In the genomic region with DNA sequence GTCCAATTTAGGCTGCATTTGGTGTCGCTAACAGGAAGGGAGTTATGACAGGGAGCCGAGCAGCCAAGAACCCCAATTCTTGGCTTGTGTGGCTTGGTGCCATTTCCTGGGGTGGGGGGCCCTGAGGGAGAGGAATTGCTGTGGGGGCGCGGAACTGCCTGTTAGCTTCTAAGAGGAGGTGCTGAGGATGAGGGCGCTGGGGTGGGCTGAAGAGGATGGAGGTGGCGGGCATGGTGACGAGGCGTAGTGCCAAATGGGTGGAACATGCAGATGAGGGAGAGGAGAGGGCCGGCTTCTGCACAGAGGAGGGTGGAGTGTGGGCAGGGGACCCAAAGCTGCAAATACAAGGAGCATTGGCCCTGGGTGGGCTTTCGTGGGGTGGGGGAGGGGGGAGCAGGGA, we compare ENCODE assay signal across 23 cellular contexts. TPM values are rescaled to one million over a fixed set of nuclear protein-coding genes. Genes with fewer than 3 reads are reported as not detected.
DNase-seq lines count a peak whose midpoint lies in the region; ATAC-seq, FAIRE-seq and TF ChIP-seq lines count a peak whose summit lies in the region.
"Had no signal": no experiment of that assay in that cellular context is flagged by ENCODE, and none has a peak within 500 bp of the region (broad histone marks: within the 10 kb centered on the region; RNA-seq: fewer than 3 reads in every experiment).

No MANE protein-coding gene starts in this region.

- H3K4me3 ChIP-seq in HepG2 (replicated peaks in 1 of 3; ENCODE audit: insufficient read depth in 1 of 3, low read depth in 2 of 3, low read length in 3 of 3) (no peak overlapping the region), right lobe of liver (no peak overlapping the region), K562 (no peak overlapping the region), HAP-1 (no peak overlapping the region)
- H3K4me3 ChIP-seq: PC-9 had no signal

- H3K36me3 ChIP-seq in HepG2 (replicated peaks in 1 of 2; ENCODE audit: control insufficient read depth in 1 of 2, insufficient read depth in 2 of 2, low read length in 2 of 2): peaks cover 3 to 5% of the 10 kb centered on the region in 2 experiments; a peak in 3 of 5 replicates
- peaks cover 0 to 2% (median 0%) of the 10 kb centered on the region in 4 donors for H3K36me3 ChIP-seq in right lobe of liver
- H3K36me3 ChIP-seq in K562 (ENCODE audit: control insufficient read depth, insufficient read depth, low read length): peaks cover 28% of the 10 kb centered on the region; the same call in 1 of the 3 replicates
- H3K36me3 ChIP-seq in HAP-1 (replicated peaks): no peaks in the 10 kb centered on the region; the same call in 1 of the 2 replicates

- no peaks in the 10 kb centered on the region for H3K9me3 ChIP-seq in HepG2 (ENCODE audit: low read length)
- H3K9me3 ChIP-seq in right lobe of liver: no peaks in the 10 kb centered on the region
- H3K9me3 ChIP-seq in K562 (replicated peaks; ENCODE audit: control insufficient read depth, insufficient read depth, low read depth, low read length): no peaks in the 10 kb centered on the region
- no peaks in the 10 kb centered on the region for H3K9me3 ChIP-seq in HAP-1

- H4K20me1 ChIP-seq in HepG2 (ENCODE audit: insufficient read depth, low read length) (no peaks in the 10 kb centered on the region), K562 (replicated peaks; ENCODE audit: control insufficient read depth, insufficient read depth, low read length) (no peaks in the 10 kb centered on the region)

- no peak overlapping the region for H3K4me3 Mint-ChIP-seq in nephron progenitor cell
- H3K4me3 Mint-ChIP-seq: CD8-positive, alpha-beta T cell had no signal

- TF ChIP-seq RAD21 in HepG2 (CRISPR knock-in tag; IDR thresholded peaks at IDR 0.05) (no peak), K562 (CRISPR knock-in tag; conservative IDR thresholded peaks at IDR 0.05 in 1 of 2, IDR thresholded peaks at IDR 0.05 in 1 of 2) (no peak)

- intact Hi-C loops in HepG2 (cut with micrococcal nuclease; ENCODE audit: unreplicated experiment): no loop called here
- intact Hi-C loops in right lobe of liver (cut with DNase I): loop anchor here in 1 of 2 donors (10.0 kb wide), 1 partner anchor 465 kb away; no protein-coding TSS in a partner anchor
- intact Hi-C loops in K562 (cut with micrococcal nuclease): no loop called here

- TF ChIP-seq POLR2A in HepG2 (IDR thresholded peaks at IDR 0.05; ENCODE audit: insufficient read depth in 1 of 2, low read depth in 2 of 2, low read length in 2 of 2) (no peak), right lobe of liver (IDR thresholded peaks at IDR 0.05) (no peak), K562 (conservative IDR thresholded peaks at IDR 0.05) (no peak)

- CTCF ChIA-PET in HepG2 (lab: Yijun Ruan, JAX; ENCODE audit: low intra/inter-chr PET ratio, low total read pairs) (no interaction called here), K562 (lab: Yijun Ruan, JAX; ENCODE audit: low intra/inter-chr PET ratio) (no interaction called here)

- FAIRE-seq in HepG2 (lab: Jason Lieb, UNC) (no peak), K562 (lab: Jason Lieb, UNC) (no peak)
- FAIRE-seq: D721Med, G401.6, GM12892, GM19239 had no signal

- H3K4me1 Mint-ChIP-seq in nephron progenitor cell: peaks cover 39% of the 10 kb centered on the region

- H2AFZ ChIP-seq in HepG2 (ENCODE audit: low read length) (no peak overlapping the region), K562 (ENCODE audit: low read depth, low read length) (no peak overlapping the region)
- H2AFZ ChIP-seq: PC-9 had no signal

- peaks cover 3% of the 10 kb centered on the region for H3K27me3 Mint-ChIP-seq in nephron progenitor cell (ENCODE audit: low read depth, poor library complexity)
- H3K27me3 Mint-ChIP-seq: B cell had no signal

- peak overlapping the region; percentile 33 for H3K27ac Mint-ChIP-seq in nephron progenitor cell
- H3K27ac Mint-ChIP-seq: B cell; CD8-positive, alpha-beta T cell had no signal

- DNase-seq in HepG2 (ENCODE audit: low spot score): no peak
- no peak for DNase-seq in right lobe of liver
- no peak for DNase-seq in K562 (ENCODE audit: extremely low read depth in 1 of 4, low spot score in 3 of 4)
- no peak for DNase-seq in nephron progenitor cell
- DNase-seq in NCI-H69 (lab: John Stamatoyannopoulos, UW): no peak
- no peak for DNase-seq in HAP-1 (ENCODE audit: low spot score in 2 of 2)
- no peak for DNase-seq in HT-29 (ENCODE audit: low spot score)
- DNase-seq: ACHN; CD8-positive, alpha-beta T cell; DMS79 treated with DMSO at 0.1 percent for 48 hours; NCI-H1092; NCI-H1694 treated with DMSO at 0.1 percent for 48 hours; NCI-H446; NCI-H748 treated with DMSO at 0.1 percent for 48 hours; PC-9 had no signal

- no peak overlapping the region for H3K4me2 ChIP-seq in HepG2 (ENCODE audit: low read depth, low read length)
- H3K4me2 ChIP-seq in K562 (ENCODE audit: insufficient read depth, low read length): no peak overlapping the region
- H3K4me2 ChIP-seq: KMS-11, PC-9 had no signal

- no peak for TF ChIP-seq CTCF in HepG2 (CRISPR knock-in tag; IDR thresholded peaks at IDR 0.05)
- TF ChIP-seq CTCF in right lobe of liver (IDR thresholded peaks at IDR 0.05): no peak
- no peak for TF ChIP-seq CTCF in K562 (IDR thresholded peaks at IDR 0.05 in 2 of 3, conservative IDR thresholded peaks at IDR 0.05 in 1 of 3; ENCODE audit: insufficient read depth in 2 of 3, low read depth in 1 of 3, low read length in 3 of 3)
- TF ChIP-seq CTCF in nephron progenitor cell (IDR thresholded peaks at IDR 0.05): no peak

- BruUV-seq in HepG2 (replicated peaks; lab: Mats Ljungman, UMichigan) (no TSS peak), K562 (replicated peaks; lab: Mats Ljungman, UMichigan) (no TSS peak)

- H3K36me3 Mint-ChIP-seq in nephron progenitor cell (ENCODE audit: low read depth): peaks cover 16% of the 10 kb centered on the region

- H3K79me2 ChIP-seq in HepG2 (ENCODE audit: insufficient read depth, low read length) (no peaks in the 10 kb centered on the region), K562 (ENCODE audit: control insufficient read depth, insufficient read depth, low read length) (no peaks in the 10 kb centered on the region)

- H3K27ac ChIP-seq in HepG2 (ENCODE audit: extremely low read length, insufficient read depth, low read length): no peak overlapping the region
- no peak overlapping the region for H3K27ac ChIP-seq in right lobe of liver
- no peak overlapping the region for H3K27ac ChIP-seq in K562 (ENCODE audit: extremely low read depth, low read depth, low read length)
- H3K27ac ChIP-seq: HL-60, KMS-11, PC-9 had no signal

- WGBS in HepG2 (ENCODE audit: low lambda C conversion rate): 97% methylated on average over 9 of the region's 10 CpGs
- 80% methylated on average over 10 of the region's 10 CpGs for WGBS in right lobe of liver (ENCODE audit: insufficient coverage, low coverage, low lambda C conversion rate, missing lambda C conversion rate)
- WGBS in K562 (ENCODE audit: insufficient coverage, low coverage, missing lambda C conversion rate): 81% methylated on average over 3 of the region's 10 CpGs

- H3K27me3 ChIP-seq in HepG2 (ENCODE audit: control insufficient read depth in 1 of 2, insufficient read depth in 2 of 2, low read length in 2 of 2) (no peaks in the 10 kb centered on the region), right lobe of liver (no peaks in the 10 kb centered on the region), K562 (ENCODE audit: control insufficient read depth in 2 of 2, insufficient read depth in 2 of 2, low read length in 2 of 2) (no peaks in the 10 kb centered on the region), HAP-1 (ENCODE audit: low read depth) (no peaks in the 10 kb centered on the region)

- H3K9me3 Mint-ChIP-seq in nephron progenitor cell: no peaks in the 10 kb centered on the region
- H3K9me3 Mint-ChIP-seq: CD8-positive, alpha-beta T cell had no signal

- POLR2A ChIA-PET in HepG2 (lab: Yijun Ruan, JAX) (no interaction called here), K562 (lab: Yijun Ruan, JAX) (interaction anchor here (1.2 kb wide), 1 partner anchor 18 kb away, joined by 3 read pairs; no protein-coding TSS in a partner anchor)

- TF ChIP-seq EP300 in HepG2 (IDR thresholded peaks at IDR 0.05; ENCODE audit: low read depth in 2 of 2, low read length in 2 of 2): no peak
- TF ChIP-seq EP300 in HepG2 (CRISPR knock-in tag; IDR thresholded peaks at IDR 0.05; ENCODE audit: borderline replicate concordance): no peak
- TF ChIP-seq EP300 in K562 (IDR thresholded peaks at IDR 0.05; ENCODE audit: low read length): no peak

- ATAC-seq in HepG2 (no peak), right lobe of liver (no peak), K562 (no peak), GM18502 (IDR thresholded peaks at IDR 0.05; ENCODE audit: poor library complexity, unreplicated experiment) (no peak)
- ATAC-seq: CD8-positive, alpha-beta T cell had no signal

- no peaks in the 10 kb centered on the region for H3K9me1 ChIP-seq in K562 (ENCODE audit: control insufficient read depth, insufficient read depth, low read length)

- in situ Hi-C loops in HepG2 (cut with HindIII; ENCODE audit: extremely low pct_ligation_motif_present, low pct_unique_long_range_greater_than_20kb): no loop called here
- in situ Hi-C loops in K562 (cut with MboI): no loop called here
- in situ Hi-C loops in HAP-1 (cut with MboI; ENCODE audit: low sequenced_read_pairs): no loop called here

- H3K4me1 ChIP-seq in HepG2 (ENCODE audit: insufficient read depth, low read length) (peaks cover 12% of the 10 kb centered on the region), right lobe of liver (no peaks in the 10 kb centered on the region), K562 (replicated peaks in 1 of 2; ENCODE audit: control insufficient read depth in 2 of 2, insufficient read depth in 2 of 2, low read length in 2 of 2) (peaks cover 0 to 27% of the 10 kb centered on the region in 2 experiments; a peak in 2 of 5 replicates), HAP-1 (no peaks in the 10 kb centered on the region)

- H3K9ac ChIP-seq in HepG2 (ENCODE audit: insufficient read depth, low read depth, low read length) (no peak overlapping the region), K562 (ENCODE audit: insufficient read depth in 1 of 2, low read depth in 2 of 2, low read length in 2 of 2) (no peak overlapping the region)
- H3K9ac ChIP-seq: KMS-11 had no signal

RNA-seq across cellular contexts. Expression of a gene that starts 27.9 kb away (rescaled TPM):
- 2.5 and 3.3 TPM in 2 replicates for total RNA-seq in HepG2 (2016; rRNA removed; fragmentation: Illumina TruSeq; extraction: Trizol)
- total RNA-seq in HepG2 (2016; cell fraction: cytosol; rRNA removed; fragmentation: Illumina TruSeq; extraction: Trizol; ENCODE audit: low read depth): 2.4 and 2.5 TPM in 2 replicates
- total RNA-seq in HepG2 (2016; cell fraction: insoluble cytoplasmic fraction; rRNA removed; fragmentation: Illumina TruSeq; extraction: Trizol): 2.6 and 3.2 TPM in 2 replicates
- total RNA-seq in HepG2 (2016; cell fraction: membrane; rRNA removed; fragmentation: Illumina TruSeq; extraction: Trizol): 2.0 and 2.7 TPM in 2 replicates
- 0.84 and 1.2 TPM in 2 replicates for total RNA-seq in HepG2 (2016; cell fraction: nucleus; rRNA removed; fragmentation: Illumina TruSeq; extraction: Trizol)
- polyA plus RNA-seq in HepG2 (2011; rRNA removed): 1.8 and 3.6 TPM in 2 replicates
- polyA plus RNA-seq in HepG2 (2011; cell fraction: cytosol; rRNA removed): 2.1 and 3.1 TPM in 2 replicates
- polyA plus RNA-seq in HepG2 (2011; cell fraction: nucleus; rRNA removed): 4.4 and 4.5 TPM in 2 replicates
- 1.5 and 2.6 TPM in 2 replicates for polyA plus RNA-seq in HepG2 (2012)
- polyA plus RNA-seq in HepG2 (2016; cell fraction: cytosol; fragmentation: Illumina TruSeq; extraction: Trizol; ENCODE audit: low read depth): 0.59 and 0.61 TPM in 2 replicates
- 2.2 and 2.5 TPM in 2 replicates for polyA plus RNA-seq in HepG2 (2016; cell fraction: insoluble cytoplasmic fraction; fragmentation: Illumina TruSeq; extraction: Trizol; ENCODE audit: low read depth)
- polyA plus RNA-seq in HepG2 (2016; cell fraction: membrane; fragmentation: Illumina TruSeq; extraction: Trizol; ENCODE audit: low read depth): 0.52 and 0.74 TPM in 2 replicates
- polyA plus RNA-seq in HepG2 (2016; cell fraction: nucleus; fragmentation: Illumina TruSeq; extraction: Trizol; ENCODE audit: insufficient read depth, low read depth): 1.3 and 2.1 TPM in 2 replicates
- polyA minus RNA-seq in HepG2 (2011; rRNA and poly(A)+ RNA removed; ENCODE audit: low replicate concordance): 5.5 and 12.0 TPM in 2 replicates
- polyA minus RNA-seq in HepG2 (2011; cell fraction: cytosol; rRNA and poly(A)+ RNA removed): 5.6 and 6.2 TPM in 2 replicates
- 1.2 and 1.9 TPM in 2 replicates for polyA minus RNA-seq in HepG2 (2011; cell fraction: nucleus; rRNA and poly(A)+ RNA removed)
- 10 to 100 TPM in 3 of 6 experiments, 1 to 10 TPM in 3; 2.7 to 19.8 (median 7.8) TPM for total RNA-seq in right lobe of liver
- 0.25 and 1.5 TPM in 2 replicates for total RNA-seq in K562 (2011; cell fraction: chromatin; rRNA removed; ENCODE audit: low replicate concordance)
- total RNA-seq in K562 (2011; cell fraction: nucleolus; rRNA removed): 2.9 and 4.7 TPM in 2 replicates
- 1.9 and 2.3 TPM in 2 replicates for total RNA-seq in K562 (2011; cell fraction: nucleoplasm; rRNA removed)
- 11.9 and 13.6 TPM in 2 replicates for total RNA-seq in K562 (2014; rRNA removed)
- 0.19 and 0.22 TPM in 2 replicates for total RNA-seq in K562 (2014; rRNA removed; fragmentation: Illumina TruSeq; extraction: Trizol)
- total RNA-seq in K562 (2015; rRNA removed; fragmentation: Illumina TruSeq; extraction: Trizol): 0.76 and 1.3 TPM in 2 replicates
- 4.9 and 5.7 TPM in 2 replicates for total RNA-seq in K562 (2021)
- 0.52 and 1.6 TPM in 2 replicates for polyA plus RNA-seq in K562 (2011; rRNA removed)
- polyA plus RNA-seq in K562 (2011; cell fraction: cytosol; rRNA removed): 2.4 and 5.6 TPM in 2 replicates
- 4.3 and 4.5 TPM in 2 replicates for polyA plus RNA-seq in K562 (2011; cell fraction: nucleus; rRNA removed)
- polyA plus RNA-seq in K562 (2012): 1.6 and 2.5 TPM in 2 replicates
- polyA plus RNA-seq in K562 (2014; fragmentation: Illumina TruSeq; extraction: Trizol): 0.25 and 0.29 TPM in 2 replicates
- polyA plus RNA-seq in K562 (2014; fragmentation: Nextera tagmentation; extraction: Ambion mirVana): under 1 TPM; 0.14 to 0.18 TPM
- polyA plus RNA-seq in K562 (2014; rRNA removed): 4.0 and 4.7 TPM in 2 replicates
- 0.32 and 0.48 TPM in 2 replicates for polyA minus RNA-seq in K562 (2011; rRNA and poly(A)+ RNA removed)
- 1.7 and 3.7 TPM in 2 replicates for polyA minus RNA-seq in K562 (2011; cell fraction: cytosol; rRNA and poly(A)+ RNA removed)
- 3.2 and 4.7 TPM in 2 replicates for polyA minus RNA-seq in K562 (2011; cell fraction: nucleus; rRNA and poly(A)+ RNA removed)
- 68.5 and 77.2 TPM in 2 replicates for total RNA-seq in HT-29 (2014; rRNA removed; shearing (Covaris generic))

RNA-seq across cellular contexts. Expression of a gene that starts 38.9 kb away (rescaled TPM):
- total RNA-seq in HepG2 (2016; rRNA removed; fragmentation: Illumina TruSeq; extraction: Trizol): 105 and 109 TPM in 2 replicates
- total RNA-seq in HepG2 (2016; cell fraction: cytosol; rRNA removed; fragmentation: Illumina TruSeq; extraction: Trizol; ENCODE audit: low read depth): 13.7 and 14.3 TPM in 2 replicates
- 107 and 108 TPM in 2 replicates for total RNA-seq in HepG2 (2016; cell fraction: insoluble cytoplasmic fraction; rRNA removed; fragmentation: Illumina TruSeq; extraction: Trizol)
- total RNA-seq in HepG2 (2016; cell fraction: membrane; rRNA removed; fragmentation: Illumina TruSeq; extraction: Trizol): 42.5 and 49.9 TPM in 2 replicates
- total RNA-seq in HepG2 (2016; cell fraction: nucleus; rRNA removed; fragmentation: Illumina TruSeq; extraction: Trizol): 57.5 and 66.5 TPM in 2 replicates
- polyA plus RNA-seq in HepG2 (2011; rRNA removed): 79.3 and 86.0 TPM in 2 replicates
- polyA plus RNA-seq in HepG2 (2011; cell fraction: cytosol; rRNA removed): 78.6 and 93.8 TPM in 2 replicates
- 64.7 and 73.4 TPM in 2 replicates for polyA plus RNA-seq in HepG2 (2011; cell fraction: nucleus; rRNA removed)
- polyA plus RNA-seq in HepG2 (2012): 58.7 and 58.8 TPM in 2 replicates
- 12.7 and 14.2 TPM in 2 replicates for polyA plus RNA-seq in HepG2 (2016; cell fraction: cytosol; fragmentation: Illumina TruSeq; extraction: Trizol; ENCODE audit: low read depth)
- polyA plus RNA-seq in HepG2 (2016; cell fraction: insoluble cytoplasmic fraction; fragmentation: Illumina TruSeq; extraction: Trizol; ENCODE audit: low read depth): 95.6 and 101 TPM in 2 replicates
- polyA plus RNA-seq in HepG2 (2016; cell fraction: membrane; fragmentation: Illumina TruSeq; extraction: Trizol; ENCODE audit: low read depth): 35.2 and 36.7 TPM in 2 replicates
- 80.4 and 88.7 TPM in 2 replicates for polyA plus RNA-seq in HepG2 (2016; cell fraction: nucleus; fragmentation: Illumina TruSeq; extraction: Trizol; ENCODE audit: insufficient read depth, low read depth)
- polyA minus RNA-seq in HepG2 (2011; rRNA and poly(A)+ RNA removed; ENCODE audit: low replicate concordance): 104 and 215 TPM in 2 replicates
- 57.5 and 58.2 TPM in 2 replicates for polyA minus RNA-seq in HepG2 (2011; cell fraction: cytosol; rRNA and poly(A)+ RNA removed)
- polyA minus RNA-seq in HepG2 (2011; cell fraction: nucleus; rRNA and poly(A)+ RNA removed): 32.4 and 34.9 TPM in 2 replicates
- total RNA-seq in right lobe of liver: 100 to 1,000 TPM in 1 of 6 experiments, 10 to 100 TPM in 5; 55.4 to 123 (median 62.0) TPM
- 42.2 and 97.6 TPM in 2 replicates for total RNA-seq in K562 (2011; cell fraction: chromatin; rRNA removed; ENCODE audit: low replicate concordance)
- total RNA-seq in K562 (2011; cell fraction: nucleolus; rRNA removed): 57.8 and 60.5 TPM in 2 replicates
- total RNA-seq in K562 (2011; cell fraction: nucleoplasm; rRNA removed): 50.5 and 57.4 TPM in 2 replicates
- 87.7 and 122 TPM in 2 replicates for total RNA-seq in K562 (2014; rRNA removed)
- total RNA-seq in K562 (2014; rRNA removed; fragmentation: Illumina TruSeq; extraction: Trizol): 54.0 and 58.6 TPM in 2 replicates
- total RNA-seq in K562 (2015; rRNA removed; fragmentation: Illumina TruSeq; extraction: Trizol): 73.0 and 77.4 TPM in 2 replicates
- total RNA-seq in K562 (2021): 109 and 119 TPM in 2 replicates
- polyA plus RNA-seq in K562 (2011; rRNA removed): 106 and 121 TPM in 2 replicates
- 85.0 and 104 TPM in 2 replicates for polyA plus RNA-seq in K562 (2011; cell fraction: cytosol; rRNA removed)
- 59.1 and 61.5 TPM in 2 replicates for polyA plus RNA-seq in K562 (2011; cell fraction: nucleus; rRNA removed)
- 76.9 and 94.0 TPM in 2 replicates for polyA plus RNA-seq in K562 (2012)
- polyA plus RNA-seq in K562 (2014; fragmentation: Illumina TruSeq; extraction: Trizol): 72.6 and 83.7 TPM in 2 replicates
- 1 to 10 TPM; 1.7 to 3.4 TPM for polyA plus RNA-seq in K562 (2014; fragmentation: Nextera tagmentation; extraction: Ambion mirVana)
- polyA plus RNA-seq in K562 (2014; rRNA removed): 60.6 and 66.3 TPM in 2 replicates
- polyA minus RNA-seq in K562 (2011; rRNA and poly(A)+ RNA removed): 99.5 and 120 TPM in 2 replicates
- polyA minus RNA-seq in K562 (2011; cell fraction: cytosol; rRNA and poly(A)+ RNA removed): 61.5 and 61.9 TPM in 2 replicates
- 15.3 and 28.9 TPM in 2 replicates for polyA minus RNA-seq in K562 (2011; cell fraction: nucleus; rRNA and poly(A)+ RNA removed)
- total RNA-seq in HT-29 (2014; rRNA removed; shearing (Covaris generic)): 206 and 210 TPM in 2 replicates

RNA-seq across cellular contexts. Expression of a gene that starts 39.5 kb away (rescaled TPM):
- total RNA-seq in HepG2 (2016; rRNA removed; fragmentation: Illumina TruSeq; extraction: Trizol): 26.6 and 29.3 TPM in 2 replicates
- 13.7 and 20.3 TPM in 2 replicates for total RNA-seq in HepG2 (2016; cell fraction: cytosol; rRNA removed; fragmentation: Illumina TruSeq; extraction: Trizol; ENCODE audit: low read depth)
- total RNA-seq in HepG2 (2016; cell fraction: insoluble cytoplasmic fraction; rRNA removed; fragmentation: Illumina TruSeq; extraction: Trizol): 24.5 and 28.0 TPM in 2 replicates
- 27.1 and 32.0 TPM in 2 replicates for total RNA-seq in HepG2 (2016; cell fraction: membrane; rRNA removed; fragmentation: Illumina TruSeq; extraction: Trizol)
- 17.6 and 18.1 TPM in 2 replicates for total RNA-seq in HepG2 (2016; cell fraction: nucleus; rRNA removed; fragmentation: Illumina TruSeq; extraction: Trizol)
- polyA plus RNA-seq in HepG2 (2011; rRNA removed): 26.1 and 31.1 TPM in 2 replicates
- 21.4 and 24.4 TPM in 2 replicates for polyA plus RNA-seq in HepG2 (2011; cell fraction: cytosol; rRNA removed)
- 62.4 and 63.9 TPM in 2 replicates for polyA plus RNA-seq in HepG2 (2011; cell fraction: nucleus; rRNA removed)
- 32.3 and 32.7 TPM in 2 replicates for polyA plus RNA-seq in HepG2 (2012)
- polyA plus RNA-seq in HepG2 (2016; cell fraction: cytosol; fragmentation: Illumina TruSeq; extraction: Trizol; ENCODE audit: low read depth): 18.5 and 23.3 TPM in 2 replicates
- 27.2 and 34.4 TPM in 2 replicates for polyA plus RNA-seq in HepG2 (2016; cell fraction: insoluble cytoplasmic fraction; fragmentation: Illumina TruSeq; extraction: Trizol; ENCODE audit: low read depth)
- polyA plus RNA-seq in HepG2 (2016; cell fraction: membrane; fragmentation: Illumina TruSeq; extraction: Trizol; ENCODE audit: low read depth): 26.8 and 32.7 TPM in 2 replicates
- polyA plus RNA-seq in HepG2 (2016; cell fraction: nucleus; fragmentation: Illumina TruSeq; extraction: Trizol; ENCODE audit: insufficient read depth, low read depth): 29.5 and 29.9 TPM in 2 replicates
- 7.1 and 60.6 TPM in 2 replicates for polyA minus RNA-seq in HepG2 (2011; rRNA and poly(A)+ RNA removed; ENCODE audit: low replicate concordance)
- polyA minus RNA-seq in HepG2 (2011; cell fraction: cytosol; rRNA and poly(A)+ RNA removed): 24.5 and 25.6 TPM in 2 replicates
- 11.7 and 16.0 TPM in 2 replicates for polyA minus RNA-seq in HepG2 (2011; cell fraction: nucleus; rRNA and poly(A)+ RNA removed)
- 100 to 1,000 TPM in 4 of 6 experiments, 10 to 100 TPM in 2; 86.1 to 146 (median 104) TPM for total RNA-seq in right lobe of liver
- 9.6 and 13.0 TPM in 2 replicates for total RNA-seq in K562 (2011; cell fraction: chromatin; rRNA removed; ENCODE audit: low replicate concordance)
- 6.7 and 10.3 TPM in 2 replicates for total RNA-seq in K562 (2011; cell fraction: nucleolus; rRNA removed)
- total RNA-seq in K562 (2011; cell fraction: nucleoplasm; rRNA removed): 6.0 and 8.1 TPM in 2 replicates
- total RNA-seq in K562 (2014; rRNA removed): 8.2 and 10.1 TPM in 2 replicates
- 2.7 and 3.7 TPM in 2 replicates for total RNA-seq in K562 (2014; rRNA removed; fragmentation: Illumina TruSeq; extraction: Trizol)
- 4.7 and 4.8 TPM in 2 replicates for total RNA-seq in K562 (2015; rRNA removed; fragmentation: Illumina TruSeq; extraction: Trizol)
- 13.8 and 14.8 TPM in 2 replicates for total RNA-seq in K562 (2021)
- 5.4 and 9.6 TPM in 2 replicates for polyA plus RNA-seq in K562 (2011; rRNA removed)
- 8.6 and 11.9 TPM in 2 replicates for polyA plus RNA-seq in K562 (2011; cell fraction: cytosol; rRNA removed)
- polyA plus RNA-seq in K562 (2011; cell fraction: nucleus; rRNA removed): 12.2 and 15.8 TPM in 2 replicates
- polyA plus RNA-seq in K562 (2012): 10.9 and 22.6 TPM in 2 replicates
- 7.4 and 11.7 TPM in 2 replicates for polyA plus RNA-seq in K562 (2014; fragmentation: Illumina TruSeq; extraction: Trizol)
- polyA plus RNA-seq in K562 (2014; fragmentation: Nextera tagmentation; extraction: Ambion mirVana): under 1 TPM; 0.20 to 0.67 TPM
- 6.2 and 6.3 TPM in 2 replicates for polyA plus RNA-seq in K562 (2014; rRNA removed)
- 5.0 and 5.1 TPM in 2 replicates for polyA minus RNA-seq in K562 (2011; rRNA and poly(A)+ RNA removed)
- polyA minus RNA-seq in K562 (2011; cell fraction: cytosol; rRNA and poly(A)+ RNA removed): 7.5 and 12.5 TPM in 2 replicates
- polyA minus RNA-seq in K562 (2011; cell fraction: nucleus; rRNA and poly(A)+ RNA removed): 2.2 and 4.3 TPM in 2 replicates
- 37.4 and 43.7 TPM in 2 replicates for total RNA-seq in HT-29 (2014; rRNA removed; shearing (Covaris generic))
